Comparison of ENCODE assay signal across 15 cellular contexts in genomic region chr15:84703808-84704207, GRCh38.
"Had no signal": no experiment of that assay in that cellular context is flagged by ENCODE, and none has a peak within 500 bp of the region (broad histone marks: within the 10 kb centered on the region; RNA-seq: fewer than 3 reads in every experiment).

No MANE protein-coding gene starts in this region.

- FAIRE-seq: kidney, TTC549 had no signal

- H3K27me3 Mint-ChIP-seq: central memory CD8-positive, alpha-beta T cell; naive B cell had no signal

- DNase-seq: activated CD4-positive, alpha-beta T cell treated with anti-CD3 and anti-CD28 coated beads, Interleukin-2, amount 50 U/mL, for 4 hours; activated naive CD4-positive, alpha-beta T cell treated with anti-CD3 and anti-CD28 coated beads for 36 hours; activated T-cell treated with anti-CD3 and anti-CD28 coated beads, Interleukin-2, amount 50 U/mL, for 48 hours; effector memory CD4-positive, alpha-beta T cell; kidney; naive B cell; retina; stimulated activated CD4-positive, alpha-beta T cell treated with anti-CD3 and anti-CD28 coated beads, Interleukin-4, amount 100 ng/mL, for 4 hours; stomach had no signal

- H3K4me3 Mint-ChIP-seq: activated naive CD4-positive, alpha-beta T cell treated with anti-CD3 and anti-CD28 coated beads for 36 hours; central memory CD8-positive, alpha-beta T cell; naive B cell; T-helper 1 cell treated with Interleukin-12 subunit alpha and Interleukin-12 subunit beta and Interleukin-4 antibody, amounts not matched to agents 30 μg/mL and 1 μg/mL, for 36 hours had no signal

- H3K9me3 Mint-ChIP-seq: activated naive CD4-positive, alpha-beta T cell treated with anti-CD3 and anti-CD28 coated beads for 36 hours; central memory CD8-positive, alpha-beta T cell; naive B cell; T-helper 1 cell treated with Interleukin-12 subunit alpha and Interleukin-12 subunit beta and Interleukin-4 antibody, amounts not matched to agents 30 μg/mL and 1 μg/mL, for 36 hours had no signal

- H3K27ac Mint-ChIP-seq: activated naive CD4-positive, alpha-beta T cell treated with anti-CD3 and anti-CD28 coated beads for 36 hours; T-helper 1 cell treated with Interleukin-12 subunit alpha and Interleukin-12 subunit beta and Interleukin-4 antibody, amounts not matched to agents 30 μg/mL and 1 μg/mL, for 36 hours had no signal

- H3K9me3 ChIP-seq: gastroesophageal sphincter, stomach, thyroid gland, uterus had no signal
